In the genomic region with DNA sequence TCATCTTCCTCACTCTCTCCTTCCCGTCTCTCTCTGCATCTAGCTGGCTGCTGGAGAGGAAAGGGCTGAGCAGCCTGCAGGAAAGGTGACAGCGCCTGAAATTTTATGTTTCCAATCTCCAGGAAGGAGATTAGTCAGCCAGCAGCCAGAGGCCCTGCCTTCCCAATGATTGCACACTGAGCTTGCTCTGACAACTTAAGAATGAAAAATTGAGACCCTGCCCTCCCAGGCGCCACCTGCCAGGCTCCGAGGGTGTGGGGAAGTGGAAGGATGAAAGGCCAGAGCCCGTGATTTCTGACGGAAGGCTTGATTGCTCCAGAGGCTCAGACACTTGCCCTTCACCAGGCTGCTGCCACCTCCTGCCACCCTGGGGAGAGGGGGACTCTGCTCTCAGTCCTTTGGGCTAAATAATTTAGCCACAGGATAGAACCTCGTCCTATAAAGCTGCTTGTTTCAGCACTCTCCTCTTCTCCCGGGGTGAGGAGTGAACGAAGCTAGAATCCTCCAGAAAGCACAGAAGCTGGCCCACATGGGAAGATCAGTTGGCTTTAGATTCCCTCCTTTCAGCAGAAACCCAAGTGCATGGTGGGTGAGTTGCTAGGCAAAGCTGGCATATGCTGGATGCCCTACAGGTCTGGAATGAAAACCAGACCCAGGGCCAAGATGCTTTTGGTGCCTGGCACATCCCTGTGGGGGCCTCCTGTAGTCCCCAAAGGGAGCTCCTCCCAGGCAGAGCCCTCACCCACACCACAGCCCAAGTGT, we compare ENCODE assay signal across 15 cellular contexts. TPM values are rescaled to one million over a fixed set of nuclear protein-coding genes. Genes with fewer than 3 reads are reported as not detected.
DNase-seq lines count a peak whose midpoint lies in the region; TF ChIP-seq lines count a peak whose summit lies in the region.
"Had no signal": no experiment of that assay in that cellular context is flagged by ENCODE, and none has a peak within 500 bp of the region (broad histone marks: within the 10 kb centered on the region; RNA-seq: fewer than 3 reads in every experiment).

No MANE protein-coding gene starts in this region.

- no peak overlapping the region for H3K27ac ChIP-seq in HEK293 (ENCODE audit: extremely low read depth, low read depth, low read length)
- H3K27ac ChIP-seq in WERI-Rb-1, result peak overlapping the region; percentile 91
- H3K27ac ChIP-seq in neural progenitor cell, result no peak overlapping the region

- TF ChIP-seq CTCF in HEK293 (tag by site-specific recombination; IDR thresholded peaks at IDR 0.05) (no peak), WERI-Rb-1 (IDR thresholded peaks at IDR 0.05; ENCODE audit: low read depth, low read length) (no peak), neural progenitor cell (IDR thresholded peaks at IDR 0.05) (no peak)

- H3K4me2 ChIP-seq in neural progenitor cell, result no peak overlapping the region
- H3K4me2 ChIP-seq: SK-N-SH had no signal

- H3K27me3 ChIP-seq in WERI-Rb-1 (ENCODE audit: insufficient read depth, low read depth, severe bottlenecking) (no peaks in the 10 kb centered on the region), neural progenitor cell (no peaks in the 10 kb centered on the region)

- H3K4me3 ChIP-seq in HEK293 (ENCODE audit: low read depth, low read length) (no peak overlapping the region), WERI-Rb-1 (ENCODE audit: low read depth, low read length) (peak overlapping the region; percentile 2), neural progenitor cell (no peak overlapping the region)

- CTCF ChIA-PET in HEK293 (lab: Yijun Ruan, JAX), result interaction anchor here (0.6 to 2.0 kb wide), 4 partner anchors 35 to 132 kb away, joined by 3 to 11 read pairs (median 3); no protein-coding TSS in a partner anchor

- no peaks in the 10 kb centered on the region for H4K20me1 ChIP-seq in neural progenitor cell (ENCODE audit: low read depth)

- peaks cover 0 to 38% of the 10 kb centered on the region in 2 experiments; a peak in 1 of 3 replicates for H3K36me3 ChIP-seq in HEK293 (ENCODE audit: control insufficient read depth in 2 of 2, insufficient read depth in 1 of 2, low read length in 2 of 2)
- H3K36me3 ChIP-seq in WERI-Rb-1, result peaks cover 23% of the 10 kb centered on the region
- no peaks in the 10 kb centered on the region for H3K36me3 ChIP-seq in neural progenitor cell

- POLR2A ChIA-PET in HEK293 (lab: Yijun Ruan, JAX), result interaction anchor here (1.1 kb wide), 1 partner anchor 47 kb away, joined by 4 read pairs; a partner anchor contains a TSS

- no peak overlapping the region for H3K4me3 Mint-ChIP-seq in neural progenitor cell
- H3K4me3 Mint-ChIP-seq: CD4-positive, alpha-beta memory T cell had no signal

- no peaks in the 10 kb centered on the region for H3K9me3 Mint-ChIP-seq in neural progenitor cell
- H3K9me3 Mint-ChIP-seq: CD4-positive, alpha-beta memory T cell had no signal

- H3K4me1 ChIP-seq in HEK293 (ENCODE audit: control insufficient read depth, insufficient read depth, low read length), result no peaks in the 10 kb centered on the region
- no peaks in the 10 kb centered on the region for H3K4me1 ChIP-seq in neural progenitor cell

- no peaks in the 10 kb centered on the region for H3K79me2 ChIP-seq in neural progenitor cell (ENCODE audit: low read depth)

- DNase-seq in A172 (ENCODE audit: low spot score) (peak; percentile 52), WERI-Rb-1 (peak; percentile 98), globus pallidus (ENCODE audit: low spot score) (peak; percentile 47), neural progenitor cell (ENCODE audit: low spot score) (no peak), posterior vena cava (ENCODE audit: low spot score) (no peak), T-helper 2 cell (no peak), NCI-H226 (no peak)
- DNase-seq: ACHN; CD4-positive, alpha-beta memory T cell; KG1; NCI-H1048; NCI-H187; NCI-H748 treated with DMSO at 0.1 percent for 48 hours; SK-N-SH had no signal

- H3K9me3 ChIP-seq in HEK293 (ENCODE audit: control insufficient read depth, insufficient read depth, low read depth, low read length), result no peaks in the 10 kb centered on the region
- no peaks in the 10 kb centered on the region for H3K9me3 ChIP-seq in WERI-Rb-1 (ENCODE audit: severe bottlenecking)
- no peaks in the 10 kb centered on the region for H3K9me3 ChIP-seq in neural progenitor cell (ENCODE audit: low read depth)
- H3K9me3 ChIP-seq: SK-N-SH had no signal

- H3K36me3 Mint-ChIP-seq in neural progenitor cell, result no peaks in the 10 kb centered on the region

- H3K27me3 Mint-ChIP-seq in neural progenitor cell (ENCODE audit: insufficient read depth, low read depth), result no peaks in the 10 kb centered on the region
- H3K27me3 Mint-ChIP-seq: CD4-positive, alpha-beta memory T cell had no signal

- peaks cover 32% of the 10 kb centered on the region for H3K4me1 Mint-ChIP-seq in neural progenitor cell
- H3K4me1 Mint-ChIP-seq: CD4-positive, alpha-beta memory T cell had no signal

- intact Hi-C loops in posterior vena cava (cut with DNase I), result loop anchor here in 1 of 2 donors (1.0 kb wide), 1 partner anchor 13 kb away; no protein-coding TSS in a partner anchor

- H3K27ac Mint-ChIP-seq in neural progenitor cell, result no peak overlapping the region
- H3K27ac Mint-ChIP-seq: CD4-positive, alpha-beta memory T cell had no signal

- no peak overlapping the region for H2AFZ ChIP-seq in neural progenitor cell (replicated peaks)

- no peak overlapping the region for H3K9ac ChIP-seq in neural progenitor cell
- H3K9ac ChIP-seq: SK-N-SH had no signal

- no peaks in the 10 kb centered on the region for H3F3A ChIP-seq in neural progenitor cell (ENCODE audit: low read depth)

TF ChIP-seq in HEK293, 187 proteins besides CTCF, POLR2A, EP300 and RAD21:
- TF ChIP-seq GFI1B (tag by site-specific recombination; IDR thresholded peaks at IDR 0.05) (no peak), ZIC2 (tag by site-specific recombination; IDR thresholded peaks at IDR 0.05) (peak; percentile 88)
- TF ChIP-seq, protein P1, sequence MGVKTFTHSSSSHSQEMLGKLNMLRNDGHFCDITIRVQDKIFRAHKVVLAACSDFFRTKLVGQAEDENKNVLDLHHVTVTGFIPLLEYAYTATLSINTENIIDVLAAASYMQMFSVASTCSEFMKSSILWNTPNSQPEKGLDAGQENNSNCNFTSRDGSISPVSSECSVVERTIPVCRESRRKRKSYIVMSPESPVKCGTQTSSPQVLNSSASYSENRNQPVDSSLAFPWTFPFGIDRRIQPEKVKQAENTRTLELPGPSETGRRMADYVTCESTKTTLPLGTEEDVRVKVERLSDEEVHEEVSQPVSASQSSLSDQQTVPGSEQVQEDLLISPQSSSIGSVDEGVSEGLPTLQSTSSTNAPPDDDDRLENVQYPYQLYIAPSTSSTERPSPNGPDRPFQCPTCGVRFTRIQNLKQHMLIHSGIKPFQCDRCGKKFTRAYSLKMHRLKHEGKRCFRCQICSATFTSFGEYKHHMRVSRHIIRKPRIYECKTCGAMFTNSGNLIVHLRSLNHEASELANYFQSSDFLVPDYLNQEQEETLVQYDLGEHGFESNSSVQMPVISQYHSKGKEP (tag by site-specific recombination; IDR thresholded peaks at IDR 0.05), result no peak

RNA-seq across cellular contexts. Expression of a gene that starts 33.6 kb away (rescaled TPM):
- total RNA-seq in A172 (2014; rRNA removed; shearing (Covaris generic)), result 0.05 and 0.69 TPM in 2 replicates
- 0.03 TPM in 1 of 2 replicates, not detected in the other for total RNA-seq in neural progenitor cell (ENCODE audit: low replicate concordance)
- total RNA-seq in posterior vena cava, result under 1 TPM; 0.38 to 0.65 TPM

RNA-seq across cellular contexts. Expression of a gene that starts 46.7 kb away (rescaled TPM):
- total RNA-seq in A172 (2014; rRNA removed; shearing (Covaris generic)), result 35.9 and 44.1 TPM in 2 replicates
- total RNA-seq in neural progenitor cell (ENCODE audit: low replicate concordance), result 7.4 and 25.3 TPM in 2 replicates
- total RNA-seq in posterior vena cava, result 1 to 10 TPM; 3.3 to 6.2 TPM

RNA-seq across cellular contexts. Expression of a gene that starts 50.0 kb away (rescaled TPM):
- 22.8 and 32.5 TPM in 2 replicates for total RNA-seq in A172 (2014; rRNA removed; shearing (Covaris generic))
- 68.9 and 75.3 TPM in 2 replicates for total RNA-seq in neural progenitor cell (ENCODE audit: low replicate concordance)
- 10 to 100 TPM; 26.8 to 31.7 TPM for total RNA-seq in posterior vena cava

Comparison
In these comparisons a context has a peak if more than half of its experiments do, and no peak if none do; other contexts are left out.
1. DNase-seq: peak in A172 (single experiment), WERI-Rb-1 (single experiment) and globus pallidus (single experiment); none in neural progenitor cell (single experiment), posterior vena cava (single experiment), T-helper 2 cell (0 of 5) and NCI-H226 (single experiment).